Comparison of ENCODE assay signal across 9 cellular contexts in genomic region chr14:99574099-99574880, GRCh38. TPM values are rescaled to one million over a fixed set of nuclear protein-coding genes. Genes with fewer than 3 reads are reported as not detected.
DNase-seq lines count a peak whose midpoint lies in the region; TF ChIP-seq lines count a peak whose summit lies in the region.
"Had no signal": no experiment of that assay in that cellular context is flagged by ENCODE, and none has a peak within 500 bp of the region (broad histone marks: within the 10 kb centered on the region; RNA-seq: fewer than 3 reads in every experiment).

No MANE protein-coding gene starts in this region.

- H3K4me3 ChIP-seq in fibroblast of pulmonary artery (replicated peaks; ENCODE audit: low read depth, low read length) (no peak overlapping the region), osteoblast (ENCODE audit: insufficient read depth, low read length) (no peak overlapping the region)

- TF ChIP-seq CTCF in fibroblast of pulmonary artery (IDR thresholded peaks at IDR 0.05; ENCODE audit: low read length, missing control alignments) (no peak), osteoblast (IDR thresholded peaks at IDR 0.05; ENCODE audit: extremely low read depth, low read depth, low read length) (no peak), GM13977 (IDR thresholded peaks at IDR 0.05; ENCODE audit: extremely low read depth, insufficient read depth, missing control alignments) (no peak)

- peaks cover 32% of the 10 kb centered on the region for H3K4me1 ChIP-seq in osteoblast (ENCODE audit: insufficient read depth, low read length)

- H3K27ac ChIP-seq in osteoblast (ENCODE audit: low read depth, low read length) = peak overlapping the region; percentile 27

- no peaks in the 10 kb centered on the region for H3K79me2 ChIP-seq in osteoblast (ENCODE audit: insufficient read depth, low read length)

- no peaks in the 10 kb centered on the region for H3K9me3 ChIP-seq in osteoblast (ENCODE audit: low read depth, low read length)

- in situ Hi-C loops in GM13977 (cut with MboI; ENCODE audit: low pct_unique_long_range_greater_than_20kb, low sequenced_read_pairs, unreplicated experiment) = no loop called here

- H3K27me3 ChIP-seq in osteoblast (ENCODE audit: insufficient read depth, low read length) = no peaks in the 10 kb centered on the region

- peak overlapping the region; percentile 44 for H3K4me2 ChIP-seq in osteoblast (ENCODE audit: insufficient read depth, low read length)

- DNase-seq in Daoy (ENCODE audit: low read depth) = peak; percentile 95
- peak; percentile 98 for DNase-seq in NCI-H69 (lab: John Stamatoyannopoulos, UW)
- DNase-seq in fibroblast of pulmonary artery (ENCODE audit: low read depth) = peak; percentile 85
- peak; percentile 94 for DNase-seq in osteoblast (ENCODE audit: insufficient read length, low spot score, missing footprints)
- DNase-seq in stimulated activated CD4-positive, alpha-beta T cell treated with anti-CD3 and anti-CD28 coated beads, Interleukin-1b, Interleukin-23, amount 100 ng/mL, for 48 hours = no peak
- no peak for DNase-seq in GM13977 (ENCODE audit: low spot score)
- DNase-seq in NCI-H1930 (lab: John Stamatoyannopoulos, UW) = no peak
- DNase-seq in DMS153 (lab: John Stamatoyannopoulos, UW) = no peak
- DNase-seq: naive B cell had no signal

- peaks cover 40% of the 10 kb centered on the region for H4K20me1 ChIP-seq in osteoblast (ENCODE audit: insufficient read depth, low read length)

- no peaks in the 10 kb centered on the region for H3K36me3 ChIP-seq in osteoblast (ENCODE audit: insufficient read depth, low read length)

- no peak overlapping the region for H2AFZ ChIP-seq in osteoblast (ENCODE audit: low read length)

RNA-seq across cellular contexts. Expression of gene CCDC85C, which starts 29.7 kb away (rescaled TPM):
- total RNA-seq in Daoy (2014; rRNA removed; shearing (Covaris generic)) = 16.6 and 19.4 TPM in 2 replicates
- 3.2 and 3.6 TPM in 2 replicates for total RNA-seq in osteoblast

Comparison
In these comparisons a context has a peak if more than half of its experiments do, and no peak if none do; other contexts are left out.
1. DNase-seq: peak in Daoy (single experiment), NCI-H69 (single experiment), fibroblast of pulmonary artery (single experiment) and osteoblast (single experiment); none in stimulated activated CD4-positive, alpha-beta T cell treated with anti-CD3 and anti-CD28 coated beads, Interleukin-1b, Interleukin-23, amount 100 ng/mL, for 48 hours (single experiment), GM13977 (single experiment), NCI-H1930 (0 of 2) and DMS153 (single experiment).